In genomic region chr14:63573579-63573978, GRCh38 we compare ENCODE assay signal across 29 cellular contexts. TPM values are rescaled to one million over a fixed set of nuclear protein-coding genes. Genes with fewer than 3 reads are reported as not detected.
DNase-seq lines count a peak whose midpoint lies in the region; ATAC-seq and TF ChIP-seq lines count a peak whose summit lies in the region.
"Had no signal": no experiment of that assay in that cellular context is flagged by ENCODE, and none has a peak within 500 bp of the region (broad histone marks: within the 10 kb centered on the region; RNA-seq: fewer than 3 reads in every experiment).

No MANE protein-coding gene starts in this region.

- no peaks in the 10 kb centered on the region for H3K79me2 ChIP-seq in smooth muscle cell (ENCODE audit: low read depth)
- H3K79me2 ChIP-seq: parathyroid adenoma had no signal

- H3K36me3 ChIP-seq in adipocyte (ENCODE audit: control insufficient read depth, insufficient read depth, low read length, severe bottlenecking) (no peaks in the 10 kb centered on the region), smooth muscle cell (ENCODE audit: low read depth) (no peaks in the 10 kb centered on the region)
- H3K36me3 ChIP-seq: breast epithelium, gastroesophageal sphincter, HAP-1, MG63, stomach, transverse colon had no signal

- no peak overlapping the region for H2AFZ ChIP-seq in smooth muscle cell (ENCODE audit: low read depth)
- H2AFZ ChIP-seq: parathyroid adenoma had no signal

- TF ChIP-seq CTCF in foreskin keratinocyte (conservative IDR thresholded peaks at IDR 0.05): no peak
- no peak for TF ChIP-seq CTCF in smooth muscle cell (IDR thresholded peaks at IDR 0.05; ENCODE audit: borderline replicate concordance, insufficient read depth, poor library complexity, severe bottlenecking)

- H3K27me3 ChIP-seq in adipocyte (replicated peaks; ENCODE audit: control insufficient read depth, insufficient read depth, low read length): peaks cover 4% of the 10 kb centered on the region
- no peaks in the 10 kb centered on the region for H3K27me3 ChIP-seq in foreskin keratinocyte
- no peaks in the 10 kb centered on the region for H3K27me3 ChIP-seq in smooth muscle cell (ENCODE audit: low read depth)
- H3K27me3 ChIP-seq: breast epithelium, gastroesophageal sphincter, MG63, stomach, transverse colon had no signal

- no peak overlapping the region for H3K9ac ChIP-seq in adipocyte (ENCODE audit: low read length)
- no peak overlapping the region for H3K9ac ChIP-seq in smooth muscle cell (ENCODE audit: low read depth)
- H3K9ac ChIP-seq: parathyroid adenoma had no signal

- H3K4me3 ChIP-seq in adipocyte (ENCODE audit: low read length) (no peak overlapping the region), smooth muscle cell (no peak overlapping the region)
- H3K4me3 ChIP-seq: breast epithelium, gastroesophageal sphincter, HAP-1, MG63, skin epidermis, stomach, transverse colon had no signal

- ATAC-seq in foreskin keratinocyte (peak; percentile 67), GM19328 (IDR thresholded peaks at IDR 0.05; ENCODE audit: unreplicated experiment) (no peak)
- ATAC-seq: activated CD8-positive, alpha-beta memory T cell treated with anti-CD3 and anti-CD28 coated beads, Interleukin-2, amount 10 ng/mL, durations not matched to agents 7 days and 5 days; gastroesophageal sphincter; left colon; natural killer cell had no signal

- peak; percentile 24 for DNase-seq in HCEC 1CT
- DNase-seq in adipocyte (ENCODE audit: low read depth): peak; percentile 21
- peak; percentile 34 to 62 for DNase-seq in foreskin keratinocyte
- no peak for DNase-seq in smooth muscle cell (lab: John Stamatoyannopoulos, UW; ENCODE audit: unreplicated experiment)
- DNase-seq in DMS 273 (lab: John Stamatoyannopoulos, UW; ENCODE audit: unreplicated experiment): no peak
- DNase-seq in NCI-H2081 treated with DMSO at 0.1 percent for 48 hours (lab: John Stamatoyannopoulos, UW): no peak
- DNase-seq: activated CD4-positive, alpha-beta T cell treated with anti-CD3 and anti-CD28 coated beads for 4 hours; activated CD8-positive, alpha-beta memory T cell treated with anti-CD3 and anti-CD28 coated beads, Interleukin-2, amount 10 ng/mL, durations not matched to agents 7 days and 5 days; activated naive CD8-positive, alpha-beta T cell treated with anti-CD3 and anti-CD28 coated beads, Interleukin-2, amount 10 ng/mL, durations not matched to agents 7 days and 5 days; AML-193; DND-41; left colon; MG63; natural killer cell; NCI-H1436 treated with DMSO at 0.1 percent for 48 hours; NCI-H2171; NCI-H526 treated with DMSO at 0.1 percent for 48 hours; SHP77; stimulated activated CD4-positive, alpha-beta T cell treated with anti-CD3 and anti-CD28 coated beads, Interleukin-4, amount 100 ng/mL, for 24 hours; stomach; T-helper 1 cell; transverse colon had no signal

- H4K20me1 ChIP-seq in smooth muscle cell (ENCODE audit: low read depth): no peaks in the 10 kb centered on the region

- WGBS in smooth muscle cell (ENCODE audit: low lambda C conversion rate): 62% methylated on average over 4 of the region's 4 CpGs

- no peaks in the 10 kb centered on the region for H3K9me3 ChIP-seq in adipocyte (ENCODE audit: control insufficient read depth, low read length)
- H3K9me3 ChIP-seq in smooth muscle cell (replicated peaks; ENCODE audit: low read depth): no peaks in the 10 kb centered on the region
- H3K9me3 ChIP-seq: breast epithelium, gastroesophageal sphincter, HAP-1, MG63, stomach, transverse colon had no signal

- no peak overlapping the region for H3K27ac ChIP-seq in foreskin keratinocyte
- no peak overlapping the region for H3K27ac ChIP-seq in smooth muscle cell (ENCODE audit: low read depth)
- H3K27ac ChIP-seq: breast epithelium, epithelial cell of prostate, gastroesophageal sphincter, parathyroid adenoma, skin epidermis, stomach, transverse colon had no signal

- peaks cover 5% of the 10 kb centered on the region for H3F3A ChIP-seq in smooth muscle cell (ENCODE audit: low read depth)

- peak overlapping the region; percentile 57 for H3K4me2 ChIP-seq in smooth muscle cell

- H3K4me1 ChIP-seq in adipocyte (ENCODE audit: control insufficient read depth, insufficient read depth, low read length) (no peaks in the 10 kb centered on the region), foreskin keratinocyte (peaks cover 6% of the 10 kb centered on the region), smooth muscle cell (ENCODE audit: low read depth) (no peaks in the 10 kb centered on the region)
- H3K4me1 ChIP-seq: breast epithelium, gastroesophageal sphincter, HAP-1, parathyroid adenoma, stomach, transverse colon had no signal

RNA-seq across cellular contexts. Expression of gene PPP2R5E, which starts 30.4 kb away (rescaled TPM):
- total RNA-seq in foreskin keratinocyte (34.4 and 36.9 TPM in 2 replicates), smooth muscle cell (25.7 and 47.7 TPM in 2 replicates)
- polyA plus RNA-seq in foreskin keratinocyte (10.1 and 12.6 TPM in 2 replicates), smooth muscle cell (30.4 and 31.7 TPM in 2 replicates)

Comparison
In these comparisons a context has a peak if more than half of its experiments do, and no peak if none do; other contexts are left out.
1. DNase-seq: peak in HCEC 1CT (single experiment), adipocyte (single experiment) and foreskin keratinocyte (2 of 2); none in smooth muscle cell (single experiment), DMS 273 (single experiment) and NCI-H2081 treated with DMSO at 0.1 percent for 48 hours (single experiment).